In genomic region chr11:112023104-112023503, GRCh38 we compare ENCODE assay signal across 13 cellular contexts. TPM values are rescaled to one million over a fixed set of nuclear protein-coding genes. Genes with fewer than 3 reads are reported as not detected.
DNase-seq lines count a peak whose midpoint lies in the region; ATAC-seq and TF ChIP-seq lines count a peak whose summit lies in the region.
"Had no signal": no experiment of that assay in that cellular context is flagged by ENCODE, and none has a peak within 500 bp of the region (broad histone marks: within the 10 kb centered on the region; RNA-seq: fewer than 3 reads in every experiment).

No MANE protein-coding gene starts in this region.

- H3K4me3 ChIP-seq in left ventricle myocardium inferior (no peak overlapping the region), right atrium auricular region (no peak overlapping the region)
- H3K4me3 ChIP-seq: hepatocyte had no signal

- H3K4me1 Mint-ChIP-seq in brain (peaks cover 32% of the 10 kb centered on the region), type B pancreatic cell (ENCODE audit: unreplicated experiment) (peaks cover 12% of the 10 kb centered on the region)

- H3K4me1 ChIP-seq in left ventricle myocardium inferior (peaks cover 73% of the 10 kb centered on the region), right atrium auricular region (peaks cover 0 to 30% of the 10 kb centered on the region in 2 donors)

- ATAC-seq in GM18868 (IDR thresholded peaks at IDR 0.05; ENCODE audit: unreplicated experiment) = no peak
- ATAC-seq: Panc1 had no signal

- H3K27me3 Mint-ChIP-seq in brain = peaks cover 14% of the 10 kb centered on the region
- no peaks in the 10 kb centered on the region for H3K27me3 Mint-ChIP-seq in type B pancreatic cell

- H3K36me3 Mint-ChIP-seq in brain (peaks cover 18% of the 10 kb centered on the region), type B pancreatic cell (peaks cover 7% of the 10 kb centered on the region)

- no peaks in the 10 kb centered on the region for H3K9me3 Mint-ChIP-seq in brain
- H3K9me3 Mint-ChIP-seq in type B pancreatic cell = no peaks in the 10 kb centered on the region

- intact Hi-C loops in left ventricle myocardium inferior (cut with micrococcal nuclease) = no loop called here

- H3K36me3 ChIP-seq in left ventricle myocardium inferior = peaks cover 10% of the 10 kb centered on the region
- H3K36me3 ChIP-seq in right atrium auricular region = peaks cover 16% of the 10 kb centered on the region

- H3K27ac Mint-ChIP-seq in brain (peak overlapping the region; percentile 5 to 66 (median 48)), type B pancreatic cell (no peak overlapping the region)

- H3K27ac ChIP-seq in left ventricle myocardium inferior (replicated peaks) (peak overlapping the region; percentile 95), right atrium auricular region (no peak overlapping the region)
- H3K27ac ChIP-seq: hepatocyte had no signal

- peak overlapping the region; percentile 63 to 82 (median 70) for H3K4me3 Mint-ChIP-seq in brain
- peak overlapping the region; percentile 33 for H3K4me3 Mint-ChIP-seq in type B pancreatic cell
- H3K4me3 Mint-ChIP-seq: CD14-positive monocyte had no signal

- TF ChIP-seq CTCF in left ventricle myocardium inferior (IDR thresholded peaks at IDR 0.05; ENCODE audit: borderline replicate concordance) (no peak), right atrium auricular region (IDR thresholded peaks at IDR 0.05) (no peak), brain (conservative IDR thresholded peaks at IDR 0.05) (no peak), type B pancreatic cell (conservative IDR thresholded peaks at IDR 0.05) (peak; percentile 33)

- H3K9me3 ChIP-seq in left ventricle myocardium inferior (replicated peaks) (no peaks in the 10 kb centered on the region), right atrium auricular region (no peaks in the 10 kb centered on the region)

- DNase-seq in left ventricle myocardium inferior (no peak), right atrium auricular region (ENCODE audit: low spot score) (no peak), NAMALWA (ENCODE audit: low spot score) (peak; percentile 13), type B pancreatic cell (ENCODE audit: extremely low spot score, unreplicated experiment) (no peak), NCI-H345 (lab: John Stamatoyannopoulos, UW) (no peak), NCI-H446 treated with DMSO at 0.1 percent for 48 hours (lab: John Stamatoyannopoulos, UW) (no peak)
- DNase-seq: NCI-H2171 treated with DMSO at 0.1 percent for 48 hours, T-helper 9 cell had no signal

- H3K27me3 ChIP-seq in left ventricle myocardium inferior (ENCODE audit: low read depth) = no peaks in the 10 kb centered on the region
- H3K27me3 ChIP-seq in right atrium auricular region = no peaks in the 10 kb centered on the region
- H3K27me3 ChIP-seq: hepatocyte had no signal

RNA-seq across cellular contexts. Expression of gene DLAT, which starts 2.1 kb away (rescaled TPM):
- total RNA-seq in left ventricle myocardium inferior (176 TPM), right atrium auricular region (10 to 100 TPM; 58.5 to 98.1 TPM), type B pancreatic cell (ENCODE audit: low replicate concordance) (43.8 and 46.8 TPM in 2 replicates)
- polyA plus RNA-seq in brain (ENCODE audit: insufficient read depth, low read depth, low replicate concordance) = 26.8 TPM

RNA-seq across cellular contexts. Expression of gene PIH1D2, which starts 50.7 kb away (rescaled TPM):
- total RNA-seq in left ventricle myocardium inferior = 2.2 TPM
- total RNA-seq in right atrium auricular region = 1 to 10 TPM; 1.2 to 1.7 TPM
- 2.5 TPM for polyA plus RNA-seq in brain (ENCODE audit: insufficient read depth, low read depth, low replicate concordance)
- 3.1 and 5.5 TPM in 2 replicates for total RNA-seq in type B pancreatic cell (ENCODE audit: low replicate concordance)
- polyA plus RNA-seq: CD14-positive monocyte had no signal

RNA-seq across cellular contexts. Expression of gene NKAPD1, which starts 51.0 kb away (rescaled TPM):
- total RNA-seq in left ventricle myocardium inferior (7.6 TPM), right atrium auricular region (1 to 10 TPM; 4.4 to 7.0 TPM), type B pancreatic cell (ENCODE audit: low replicate concordance) (27.4 and 31.2 TPM in 2 replicates)
- polyA plus RNA-seq in brain (ENCODE audit: insufficient read depth, low read depth, low replicate concordance) = 17.8 TPM
